Comparison of ENCODE assay signal across 14 cellular contexts in genomic region chr22:35156945-35157344, GRCh38.
DNase-seq lines count a peak whose midpoint lies in the region; ATAC-seq and TF ChIP-seq lines count a peak whose summit lies in the region.
"Had no signal": no experiment of that assay in that cellular context is flagged by ENCODE, and none has a peak within 500 bp of the region (broad histone marks: within the 10 kb centered on the region; RNA-seq: fewer than 3 reads in every experiment).

No MANE protein-coding gene starts in this region.

- CTCF ChIA-PET in OCI-LY7 (lab: Charles Lee; ENCODE audit: unreplicated experiment), result no interaction called here
- CTCF ChIA-PET in naive thymus-derived CD4-positive, alpha-beta T cell (lab: Charles Lee), result no interaction called here

- no peaks in the 10 kb centered on the region for H3K36me3 Mint-ChIP-seq in naive thymus-derived CD4-positive, alpha-beta T cell
- H3K36me3 Mint-ChIP-seq: CD4-positive, alpha-beta memory T cell had no signal

- no peaks in the 10 kb centered on the region for H3K9me2 ChIP-seq in OCI-LY7 (ENCODE audit: insufficient read depth, low read length)

- peaks cover 0 to 49% (median 45%) of the 10 kb centered on the region in 5 donors for H3K27me3 Mint-ChIP-seq in naive thymus-derived CD4-positive, alpha-beta T cell

- intact Hi-C loops in OCI-LY7 (cut with micrococcal nuclease; ENCODE audit: unreplicated experiment), result no loop called here
- intact Hi-C loops in left lung (cut with DNase I), result no loop called here
- intact Hi-C loops in naive thymus-derived CD4-positive, alpha-beta T cell (cut with micrococcal nuclease), result loop anchor here in 1 of 2 donors (10.0 kb wide), 1 partner anchor 1852 kb away; no protein-coding TSS in a partner anchor

- no peaks in the 10 kb centered on the region for H3K79me2 ChIP-seq in OCI-LY7 (ENCODE audit: insufficient read depth, low read depth, low read length)

- 49 to 50% methylated on average over 3 of the region's 3 CpGs for WGBS in upper lobe of left lung, 2 donors

- H3K36me3 ChIP-seq in GM06990 (ENCODE audit: control insufficient read depth, insufficient read depth, low read length) (no peaks in the 10 kb centered on the region), OCI-LY7 (ENCODE audit: insufficient read depth, low read length) (no peaks in the 10 kb centered on the region), left lung (no peaks in the 10 kb centered on the region), upper lobe of left lung (no peaks in the 10 kb centered on the region)
- no peaks in the 10 kb centered on the region for H3K36me3 ChIP-seq in naive thymus-derived CD4-positive, alpha-beta T cell (ENCODE audit: control insufficient read depth in 2 of 3, insufficient read depth in 3 of 3, low read length in 3 of 3)

- H2AFZ ChIP-seq in OCI-LY7 (ENCODE audit: low read length), result peak overlapping the region; percentile 72
- H2AFZ ChIP-seq: PC-9 had no signal

- POLR2A ChIA-PET in OCI-LY7 (lab: Charles Lee), result interaction anchor here (0.6 kb wide), 2 partner anchors 33 to 1729 kb away, joined by 3 to 4 read pairs; no protein-coding TSS in a partner anchor
- POLR2A ChIA-PET in naive thymus-derived CD4-positive, alpha-beta T cell (lab: Charles Lee), result no interaction called here

- peak in 2 of 4 donors; percentile 41 to 53 for TF ChIP-seq EP300 in upper lobe of left lung (IDR thresholded peaks at IDR 0.05)

- no peak for TF ChIP-seq POLR2A in upper lobe of left lung (IDR thresholded peaks at IDR 0.05)

- no peaks in the 10 kb centered on the region for H3K4me1 ChIP-seq in OCI-LY7 (ENCODE audit: insufficient read depth, low read length, poor library complexity, severe bottlenecking)
- H3K4me1 ChIP-seq in left lung, result no peaks in the 10 kb centered on the region
- H3K4me1 ChIP-seq in upper lobe of left lung, result peaks cover 7 to 29% (median 10%) of the 10 kb centered on the region in 4 donors
- no peaks in the 10 kb centered on the region for H3K4me1 ChIP-seq in naive thymus-derived CD4-positive, alpha-beta T cell (ENCODE audit: control insufficient read depth in 2 of 2, insufficient read depth in 2 of 2, low read length in 2 of 2)

- peaks cover 0 to 1% (median 0%) of the 10 kb centered on the region in 7 donors for H3K4me1 Mint-ChIP-seq in naive thymus-derived CD4-positive, alpha-beta T cell
- H3K4me1 Mint-ChIP-seq: CD4-positive, alpha-beta memory T cell had no signal

- ATAC-seq in left lung (peak; percentile 79), upper lobe of left lung (ENCODE audit: low FRiP score in 2 of 2) (peak; percentile 9 to 81), GM19455 (IDR thresholded peaks at IDR 0.05; ENCODE audit: unreplicated experiment) (no peak), GM19397 (IDR thresholded peaks at IDR 0.05; ENCODE audit: unreplicated experiment) (no peak)
- no peak for ATAC-seq in naive thymus-derived CD4-positive, alpha-beta T cell

- H3K9me3 Mint-ChIP-seq in naive thymus-derived CD4-positive, alpha-beta T cell, result peaks cover 0 to 2% (median 0%) of the 10 kb centered on the region in 11 donors
- H3K9me3 Mint-ChIP-seq: T-helper 1 cell treated with Interleukin-12 subunit alpha and Interleukin-12 subunit beta and Interleukin-4 antibody, amounts not matched to agents 30 μg/mL and 1 μg/mL, for 36 hours had no signal

- no TSS peak for BruUV-seq in OCI-LY7 (replicated peaks; lab: Mats Ljungman, UMichigan)

- H3K27me3 ChIP-seq in GM06990 (replicated peaks; ENCODE audit: control insufficient read depth, insufficient read depth, low read length) (no peaks in the 10 kb centered on the region), left lung (peaks cover 0 to 45% of the 10 kb centered on the region in 2 donors), upper lobe of left lung (no peaks in the 10 kb centered on the region)
- H3K27me3 ChIP-seq in naive thymus-derived CD4-positive, alpha-beta T cell (ENCODE audit: control insufficient read depth in 2 of 2, insufficient read depth in 2 of 2, low read length in 2 of 2), result peaks cover 0 to 7% of the 10 kb centered on the region in 2 donors

- no peak overlapping the region for H3K27ac Mint-ChIP-seq in naive thymus-derived CD4-positive, alpha-beta T cell
- H3K27ac Mint-ChIP-seq: CD4-positive, alpha-beta memory T cell; H9 had no signal

- H3K4me3 ChIP-seq in GM06990 (replicated peaks; ENCODE audit: low read depth, low read length) (peak overlapping the region; percentile 48), OCI-LY7 (ENCODE audit: low read depth, low read length, poor library complexity, severe bottlenecking) (peak overlapping the region; percentile 56), left lung (peak overlapping the region in 1 of 2 donors; percentile 16), upper lobe of left lung (peak overlapping the region in 3 of 4 donors; percentile 0 to 32 (median 22))
- no peak overlapping the region for H3K4me3 ChIP-seq in naive thymus-derived CD4-positive, alpha-beta T cell (ENCODE audit: low read length)
- H3K4me3 ChIP-seq: PC-9 had no signal

- H3K9me3 ChIP-seq in OCI-LY7 (ENCODE audit: low read length) (no peaks in the 10 kb centered on the region), left lung (no peaks in the 10 kb centered on the region), upper lobe of left lung (no peaks in the 10 kb centered on the region)
- H3K9me3 ChIP-seq in naive thymus-derived CD4-positive, alpha-beta T cell (ENCODE audit: control insufficient read depth in 2 of 3, low read length in 3 of 3), result no peaks in the 10 kb centered on the region

- peak overlapping the region; percentile 32; the same call in 1 of the 2 replicates for H3K4me2 ChIP-seq in OCI-LY7 (ENCODE audit: low read length)
- H3K4me2 ChIP-seq: PC-9 had no signal

- no peak overlapping the region for H3K4me3 Mint-ChIP-seq in naive thymus-derived CD4-positive, alpha-beta T cell
- H3K4me3 Mint-ChIP-seq: CD4-positive, alpha-beta memory T cell; H9; T-helper 1 cell treated with Interleukin-12 subunit alpha and Interleukin-12 subunit beta and Interleukin-4 antibody, amounts not matched to agents 30 μg/mL and 1 μg/mL, for 36 hours had no signal

- DNase-seq in GM06990 (ENCODE audit: extremely low read depth, insufficient read length), result no peak
- no peak for DNase-seq in OCI-LY7 (ENCODE audit: low spot score)
- DNase-seq in left lung, result peak in 1 of 2 donors; percentile 44
- DNase-seq in upper lobe of left lung, result peak in 1 of 2 donors; percentile 40
- DNase-seq in naive thymus-derived CD4-positive, alpha-beta T cell, result no peak
- DNase-seq: CD4-positive, alpha-beta memory T cell; DND-41; H9; NCI-H1930 had no signal

- no peaks in the 10 kb centered on the region for H4K20me1 ChIP-seq in OCI-LY7 (ENCODE audit: insufficient read depth, low read length)

- H3K27ac ChIP-seq in OCI-LY7 (ENCODE audit: low read depth, low read length, poor library complexity, severe bottlenecking) (no peak overlapping the region), left lung (peak overlapping the region; percentile 37 to 65), upper lobe of left lung (peak overlapping the region; percentile 34 to 77 (median 65))
- no peak overlapping the region for H3K27ac ChIP-seq in naive thymus-derived CD4-positive, alpha-beta T cell (ENCODE audit: low read depth, low read length)
- H3K27ac ChIP-seq: HL-60, PC-9 had no signal

- TF ChIP-seq CTCF in GM06990 (IDR thresholded peaks at IDR 0.05; ENCODE audit: insufficient read depth, low read length, poor library complexity, severe bottlenecking) (no peak), OCI-LY7 (conservative IDR thresholded peaks at IDR 0.05; ENCODE audit: low read length) (no peak), left lung (IDR thresholded peaks at IDR 0.05) (no peak), upper lobe of left lung (IDR thresholded peaks at IDR 0.05) (no peak)

Comparison
In these comparisons a context has a peak if more than half of its experiments do, and no peak if none do; other contexts are left out.
1. H3K27ac ChIP-seq: peak in left lung (2 of 2) and upper lobe of left lung (4 of 4); none in OCI-LY7 (single experiment) and naive thymus-derived CD4-positive, alpha-beta T cell (single experiment).
2. ATAC-seq: peak in left lung (single experiment) and upper lobe of left lung (2 of 2); none in GM19455 (single experiment), naive thymus-derived CD4-positive, alpha-beta T cell (single experiment) and GM19397 (single experiment).